ENCODE assay signal across 13 cellular contexts in the genomic region with DNA sequence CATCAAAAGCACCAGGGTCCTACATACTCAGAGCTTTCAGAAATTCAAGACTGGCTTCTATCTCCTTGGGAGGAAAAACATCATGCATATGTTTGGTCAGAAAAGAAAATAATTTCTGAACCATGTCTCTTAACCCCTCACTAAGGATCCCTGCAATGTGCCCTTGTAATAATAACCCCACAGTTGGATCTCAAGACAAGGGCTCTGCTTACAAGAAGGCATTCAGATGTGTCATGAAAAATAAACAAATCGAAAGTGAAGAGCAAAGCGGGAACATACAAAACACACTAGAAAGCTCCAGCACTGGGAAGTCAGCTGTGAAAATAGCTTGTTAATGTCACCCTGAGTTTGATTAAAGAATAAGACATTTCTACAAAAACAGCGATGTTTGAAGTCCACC.
DNase-seq lines count a peak whose midpoint lies in the region; ATAC-seq and TF ChIP-seq lines count a peak whose summit lies in the region.
"Had no signal": no experiment of that assay in that cellular context is flagged by ENCODE, and none has a peak within 500 bp of the region (broad histone marks: within the 10 kb centered on the region; RNA-seq: fewer than 3 reads in every experiment).

No MANE protein-coding gene starts in this region.

- DNase-seq in NCI-H510A treated with DMSO at 0.1 percent for 48 hours (lab: John Stamatoyannopoulos, UW) (peak; percentile 16), NCI-H510A (lab: John Stamatoyannopoulos, UW) (no peak), amniotic epithelial cell (ENCODE audit: low read depth) (peak; percentile 41), hepatic stellate cell (ENCODE audit: low spot score) (peak; percentile 3), upper lobe of right lung (no peak), NCI-H748 treated with DMSO at 0.1 percent for 48 hours (lab: John Stamatoyannopoulos, UW) (no peak), vagina (ENCODE audit: extremely low spot score in 2 of 2) (no peak), AG08395 (ENCODE audit: low spot score) (no peak)
- DNase-seq: AML-193, Caco-2, DND-41, NCI-H526 treated with DMSO at 0.1 percent for 48 hours had no signal

- H3K36me3 ChIP-seq in upper lobe of right lung: no peaks in the 10 kb centered on the region
- no peaks in the 10 kb centered on the region for H3K36me3 ChIP-seq in vagina

- no peaks in the 10 kb centered on the region for H3K4me1 ChIP-seq in upper lobe of right lung
- no peaks in the 10 kb centered on the region for H3K4me1 ChIP-seq in vagina
- H3K4me1 ChIP-seq: Caco-2 had no signal

- ATAC-seq in upper lobe of right lung: peak; percentile 27
- ATAC-seq: GM23338 had no signal

- H3K27ac ChIP-seq in upper lobe of right lung (no peak overlapping the region), vagina (no peak overlapping the region)

- TF ChIP-seq CTCF in upper lobe of right lung (IDR thresholded peaks at IDR 0.05): no peak
- TF ChIP-seq CTCF in vagina (IDR thresholded peaks at IDR 0.05): no peak

- H3K9me3 ChIP-seq in upper lobe of right lung: no peaks in the 10 kb centered on the region
- H3K9me3 ChIP-seq in vagina: no peaks in the 10 kb centered on the region
- H3K9me3 ChIP-seq: Caco-2 had no signal

- H3K4me3 ChIP-seq in upper lobe of right lung (no peak overlapping the region), vagina (no peak overlapping the region)
- H3K4me3 ChIP-seq: GM23338 had no signal

- TF ChIP-seq POLR2A in vagina (IDR thresholded peaks at IDR 0.05): no peak

- intact Hi-C loops in upper lobe of right lung (cut with DNase I): no loop called here
- intact Hi-C loops in vagina (cut with DNase I): no loop called here

- H3K27me3 ChIP-seq in upper lobe of right lung (no peaks in the 10 kb centered on the region), vagina (no peaks in the 10 kb centered on the region)

Comparison
In these comparisons a context has a peak if more than half of its experiments do, and no peak if none do; other contexts are left out.
1. DNase-seq: peak in NCI-H510A treated with DMSO at 0.1 percent for 48 hours (single experiment), amniotic epithelial cell (single experiment) and hepatic stellate cell (single experiment); none in NCI-H510A (single experiment), upper lobe of right lung (single experiment), NCI-H748 treated with DMSO at 0.1 percent for 48 hours (single experiment), vagina (0 of 2) and AG08395 (single experiment).